In genomic region chr19:18683109-18683954, GRCh38 we compare ENCODE assay signal across 8 cellular contexts. TPM values are rescaled to one million over a fixed set of nuclear protein-coding genes. Genes with fewer than 3 reads are reported as not detected.
DNase-seq lines count a peak whose midpoint lies in the region; ATAC-seq and TF ChIP-seq lines count a peak whose summit lies in the region.

Gene CRTC1, plus strand, starts transcription at chr19:18683680. Its CDS starts 23 bp downstream, at chr19:18683703.

- ATAC-seq in GM21447 (IDR thresholded peaks at IDR 0.05; ENCODE audit: unreplicated experiment) (peak; percentile 58), PC-3 (peak; percentile 75)
- ATAC-seq in activated T-cell treated with anti-CD3 and anti-CD28 coated beads, Interleukin-2, amount 50 U/mL, for 4 hours = peak; percentile 85 to 86

- H3K4me3 ChIP-seq in PC-3 (ENCODE audit: low read length) = peak within 1 kb of the TSS; percentile 85
- H3K4me3 ChIP-seq in esophagus muscularis mucosa = peak within 1 kb of the TSS; percentile 57 to 82 (median 61)
- H3K4me3 ChIP-seq in muscle layer of duodenum (ENCODE audit: low read depth in 1 of 2, low read length in 2 of 2) = peak within 1 kb of the TSS; percentile 52 to 57

- H3K36me3 Mint-ChIP-seq in IgD-negative memory B cell = peaks cover 2% of the 10 kb centered on the region
- no peaks in the 10 kb centered on the region for H3K36me3 Mint-ChIP-seq in activated T-cell treated with anti-CD3 and anti-CD28 coated beads, Interleukin-2, amount 50 U/mL, for 4 hours (ENCODE audit: insufficient read depth)

- H4K20me1 ChIP-seq in PC-3 (ENCODE audit: low read length) = peaks cover 9% of the 10 kb centered on the region

- intact Hi-C loops in PC-3 (cut with micrococcal nuclease) = no loop called here
- intact Hi-C loops in esophagus muscularis mucosa (cut with DNase I) = no loop called here

- POLR2A ChIA-PET in PC-3 (lab: Charles Lee; ENCODE audit: unreplicated experiment) = interaction anchor here (0.6 kb wide), 1 partner anchor 264 kb away, joined by 3 read pairs; the partner anchor contains the start of gene SSBP4

- no peak for TF ChIP-seq POLR2A in esophagus muscularis mucosa (IDR thresholded peaks at IDR 0.05; ENCODE audit: low read depth)

- peak within 1 kb of the TSS; percentile 100 for H3K4me2 ChIP-seq in PC-3 (ENCODE audit: low read length)

- TSS peak; percentile 93 for BruUV-seq in PC-3 (replicated peaks; lab: Mats Ljungman, UMichigan)

- H3K27ac ChIP-seq in PC-3 (ENCODE audit: low read length) (no peak within 1 kb of the TSS), esophagus muscularis mucosa (replicated peaks in 1 of 4) (peak within 1 kb of the TSS; percentile 84 to 87 (median 86)), muscle layer of duodenum (ENCODE audit: low read length) (no peak within 1 kb of the TSS)

- H3K4me1 Mint-ChIP-seq in IgD-negative memory B cell = peaks cover 0 to 14% (median 13%) of the 10 kb centered on the region in 3 donors
- peaks cover 23% of the 10 kb centered on the region for H3K4me1 Mint-ChIP-seq in activated T-cell treated with anti-CD3 and anti-CD28 coated beads, Interleukin-2, amount 50 U/mL, for 4 hours (ENCODE audit: low read depth)

- H3K27ac Mint-ChIP-seq in IgD-negative memory B cell = peak within 1 kb of the TSS; percentile 76 to 95 (median 89)

- H3K9me3 ChIP-seq in PC-3 (ENCODE audit: low read length) (no peaks in the 10 kb centered on the region), esophagus muscularis mucosa (no peaks in the 10 kb centered on the region), muscle layer of duodenum (ENCODE audit: control insufficient read depth in 1 of 2, low read length in 2 of 2) (no peaks in the 10 kb centered on the region)

- TF ChIP-seq CTCF in PC-3 (conservative IDR thresholded peaks at IDR 0.05; ENCODE audit: low read depth, low read length) = no peak
- peak in 1 of 3 experiments; percentile 4 for TF ChIP-seq CTCF in esophagus muscularis mucosa (IDR thresholded peaks at IDR 0.05)

- H3K4me1 ChIP-seq in PC-3 (ENCODE audit: insufficient read depth, low read length) = peaks cover 20% of the 10 kb centered on the region
- peaks cover 16 to 33% (median 29%) of the 10 kb centered on the region in 4 donors for H3K4me1 ChIP-seq in esophagus muscularis mucosa
- H3K4me1 ChIP-seq in muscle layer of duodenum (ENCODE audit: control insufficient read depth in 1 of 2, insufficient read depth in 2 of 2, low read length in 2 of 2) = peaks cover 0 to 17% of the 10 kb centered on the region in 2 donors

- CTCF ChIA-PET in PC-3 (lab: Charles Lee) = interaction anchor here (0.6 kb wide), 2 partner anchors 143 to 212 kb away, joined by 3 to 9 read pairs; partner anchors contain the start of gene CERS1

- DNase-seq in COLO668 (lab: John Stamatoyannopoulos, UW; ENCODE audit: unreplicated experiment) = peak; percentile 95
- peak; percentile 93 for DNase-seq in PC-3
- DNase-seq in activated T-cell treated with anti-CD3 and anti-CD28 coated beads, Interleukin-2, amount 50 U/mL, for 4 hours = peak; percentile 94
- DNase-seq in esophagus muscularis mucosa (ENCODE audit: extremely low spot score) = no peak
- DNase-seq in stimulated activated CD8-positive, alpha-beta memory T cell treated with anti-CD3 and anti-CD28 coated beads, Interleukin-7, amount 100 ng/mL, for 1 hour (ENCODE audit: low read depth in 2 of 2) = peak; percentile 88 to 92

- H3K9ac ChIP-seq in PC-3 (ENCODE audit: low read length) = peak within 1 kb of the TSS; percentile 63

- H2AFZ ChIP-seq in PC-3 (ENCODE audit: low read length) = peak within 1 kb of the TSS; percentile 81

- no peaks in the 10 kb centered on the region for H3F3A ChIP-seq in PC-3 (ENCODE audit: low read length, unreplicated experiment)

- no peaks in the 10 kb centered on the region for H3K9me2 ChIP-seq in PC-3 (replicated peaks; ENCODE audit: low read length)

- peaks cover 44% of the 10 kb centered on the region for H3K79me2 ChIP-seq in PC-3 (ENCODE audit: low read length)

- WGBS in esophagus muscularis mucosa = 19% methylated on average over 3 of the region's 93 CpGs

- H3K9me3 Mint-ChIP-seq in IgD-negative memory B cell = no peaks in the 10 kb centered on the region
- H3K9me3 Mint-ChIP-seq in activated T-cell treated with anti-CD3 and anti-CD28 coated beads, Interleukin-2, amount 50 U/mL, for 4 hours = no peaks in the 10 kb centered on the region

- no peaks in the 10 kb centered on the region for H3K36me3 ChIP-seq in PC-3 (ENCODE audit: low read depth, low read length)
- no peaks in the 10 kb centered on the region for H3K36me3 ChIP-seq in esophagus muscularis mucosa
- H3K36me3 ChIP-seq in muscle layer of duodenum (ENCODE audit: control insufficient read depth in 1 of 2, insufficient read depth in 2 of 2, low read length in 2 of 2) = no peaks in the 10 kb centered on the region

- TF ChIP-seq EP300 in esophagus muscularis mucosa (IDR thresholded peaks at IDR 0.05) = no peak

- peak within 1 kb of the TSS; percentile 26 to 96 (median 90) for H3K4me3 Mint-ChIP-seq in IgD-negative memory B cell
- peak within 1 kb of the TSS; percentile 86 for H3K4me3 Mint-ChIP-seq in activated T-cell treated with anti-CD3 and anti-CD28 coated beads, Interleukin-2, amount 50 U/mL, for 4 hours

- H3K27me3 Mint-ChIP-seq in IgD-negative memory B cell = no peaks in the 10 kb centered on the region
- no peaks in the 10 kb centered on the region for H3K27me3 Mint-ChIP-seq in activated T-cell treated with anti-CD3 and anti-CD28 coated beads, Interleukin-2, amount 50 U/mL, for 4 hours (ENCODE audit: low read depth)

- no peaks in the 10 kb centered on the region for H3K27me3 ChIP-seq in PC-3 (ENCODE audit: low read length)
- H3K27me3 ChIP-seq in esophagus muscularis mucosa = no peaks in the 10 kb centered on the region
- no peaks in the 10 kb centered on the region for H3K27me3 ChIP-seq in muscle layer of duodenum (ENCODE audit: low read depth, low read length)

RNA-seq across cellular contexts. Expression of gene CRTC1, which starts in this region (rescaled TPM):
- 1.7 TPM for polyA plus RNA-seq in IgD-negative memory B cell
- total RNA-seq in PC-3 (2014; rRNA removed) (6.7 and 8.5 TPM in 2 replicates), esophagus muscularis mucosa (10 to 100 TPM in 1 of 4 donors, 1 to 10 TPM in 3; 5.3 to 10.1 (median 6.6) TPM)
- total RNA-seq in activated T-cell treated with anti-CD3 and anti-CD28 coated beads, Interleukin-2, amount 50 U/mL, for 4 hours = 1 to 10 TPM; 7.8 to 9.6 (median 8.9) TPM

Comparison
In these comparisons a context has a peak if more than half of its experiments do, and no peak if none do; other contexts are left out.
1. H3K27ac ChIP-seq: peak in esophagus muscularis mucosa (4 of 4); none in PC-3 (single experiment) and muscle layer of duodenum (single experiment).
2. Peak in every context shown above with its lines, with median percentiles within 50 percentile points of each other: ATAC-seq and H3K4me3 ChIP-seq.